23 cellular contexts compared by ENCODE assay signal in genomic region chr10:46311501-46311951, GRCh38. TPM values are rescaled to one million over a fixed set of nuclear protein-coding genes. Genes with fewer than 3 reads are reported as not detected.
"Had no signal": no experiment of that assay in that cellular context is flagged by ENCODE, and none has a peak within 500 bp of the region (broad histone marks: within the 10 kb centered on the region; RNA-seq: fewer than 3 reads in every experiment).

No MANE protein-coding gene starts in this region.

- ATAC-seq: effector memory CD8-positive, alpha-beta T cell; left colon; right cardiac atrium had no signal

- H3K4me3 Mint-ChIP-seq: activated naive CD8-positive, alpha-beta T cell treated with anti-CD3 and anti-CD28 coated beads for 36 hours; effector memory CD8-positive, alpha-beta T cell; nephron progenitor cell had no signal

- H3K4me3 ChIP-seq: lung, psoas muscle, skin epidermis, thoracic aorta had no signal

- H3K36me3 ChIP-seq: thoracic aorta had no signal

- H3K27ac ChIP-seq: psoas muscle, skin epidermis, thoracic aorta, VCaP had no signal

- H3K4me1 Mint-ChIP-seq: activated naive CD8-positive, alpha-beta T cell treated with anti-CD3 and anti-CD28 coated beads for 36 hours had no signal

- H3K27ac Mint-ChIP-seq: activated naive CD8-positive, alpha-beta T cell treated with anti-CD3 and anti-CD28 coated beads for 36 hours; effector memory CD8-positive, alpha-beta T cell; nephron progenitor cell had no signal

- H3K27me3 Mint-ChIP-seq: activated naive CD8-positive, alpha-beta T cell treated with anti-CD3 and anti-CD28 coated beads for 36 hours had no signal

- H3K36me3 Mint-ChIP-seq: activated naive CD8-positive, alpha-beta T cell treated with anti-CD3 and anti-CD28 coated beads for 36 hours had no signal

- H3K9me3 ChIP-seq: psoas muscle, thoracic aorta had no signal

- DNase-seq: activated CD4-positive, alpha-beta T cell treated with anti-CD3 and anti-CD28 coated beads for 1 hour; activated CD4-positive, alpha-beta T cell treated with anti-CD3 and anti-CD28 coated beads, Interleukin-2, amount 50 U/mL, for 4 hours; activated gamma-delta T cell treated with Interleukin-2 at 50 U/mL for 16 hours; activated naive CD8-positive, alpha-beta T cell treated with anti-CD3 and anti-CD28 coated beads for 36 hours; amygdala; effector memory CD8-positive, alpha-beta T cell; midbrain; nephron progenitor cell; occipital lobe; psoas muscle; right cardiac atrium; stimulated activated CD4-positive, alpha-beta T cell treated with anti-CD3 and anti-CD28 coated beads, Interleukin-15, amount 100 ng/mL, for 24 hours; stimulated activated CD4-positive, alpha-beta T cell treated with anti-CD3 and anti-CD28 coated beads, Interleukin-2, amount 100 ng/mL, for 48 hours; T-helper 2 cell had no signal

- H3K9me3 Mint-ChIP-seq: activated naive CD8-positive, alpha-beta T cell treated with anti-CD3 and anti-CD28 coated beads for 36 hours; effector memory CD8-positive, alpha-beta T cell; nephron progenitor cell had no signal

- H3K4me1 ChIP-seq: psoas muscle had no signal

RNA-seq across cellular contexts. Expression of gene ANTXRL, which starts 24.7 kb away (rescaled TPM):
- total RNA-seq: activated naive CD8-positive, alpha-beta T cell treated with anti-CD3 and anti-CD28 coated beads for 36 hours; cardiac septum; dermis microvascular lymphatic vessel endothelial cell; glomerular endothelial cell; left colon; lung; myocyte; occipital lobe; psoas muscle; thoracic aorta had no signal
- polyA plus RNA-seq: lung had no signal
